In the genomic region with DNA sequence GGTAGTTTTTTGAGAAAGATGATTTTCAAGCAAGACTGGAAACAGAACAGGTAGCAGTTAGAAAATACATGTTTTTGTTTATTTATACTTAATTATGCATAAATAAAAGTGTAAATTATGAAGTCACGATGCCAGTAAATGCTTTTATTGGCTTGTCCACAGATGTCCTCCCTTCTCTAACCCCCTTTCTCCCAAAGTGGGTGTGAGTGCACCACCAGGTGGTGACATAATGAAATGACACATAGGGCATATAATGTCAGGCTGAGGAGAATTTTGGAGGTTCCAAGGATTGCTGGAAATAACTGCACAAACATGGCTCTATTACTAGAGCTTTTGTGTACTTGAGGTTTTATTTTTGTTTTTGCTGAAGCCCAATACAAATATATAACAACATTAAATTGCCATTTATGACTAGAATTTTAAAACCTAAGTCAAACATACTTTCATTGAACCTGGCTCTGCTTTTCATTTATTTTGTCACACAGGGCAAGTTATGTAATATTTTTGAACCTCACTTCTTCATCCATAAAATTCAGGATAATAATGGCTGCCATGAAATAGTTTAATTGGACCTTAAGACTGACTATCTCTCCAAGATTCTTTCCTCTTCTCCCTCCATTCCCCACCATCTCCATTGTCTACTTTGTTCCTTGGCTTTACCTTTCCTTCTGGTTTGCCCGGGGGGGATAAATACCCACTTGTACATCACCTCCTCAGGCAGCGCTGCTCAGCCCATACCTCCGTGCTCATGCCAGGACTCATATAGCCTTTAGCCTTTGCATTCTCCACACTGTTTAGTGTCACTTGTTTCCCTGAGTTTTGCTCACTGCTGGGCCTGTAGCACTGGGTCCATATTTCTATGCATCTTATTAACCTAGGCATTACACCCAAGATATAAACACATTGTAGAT, we compare ENCODE assay signal across 8 cellular contexts.
DNase-seq lines count a peak whose midpoint lies in the region; ATAC-seq and TF ChIP-seq lines count a peak whose summit lies in the region.

No MANE protein-coding gene starts in this region.

- TF ChIP-seq CTCF in AG04449 (IDR thresholded peaks at IDR 0.05; ENCODE audit: insufficient read depth, low read length, missing control alignments) (peak; percentile 47), colonic mucosa (IDR thresholded peaks at IDR 0.05) (peak; percentile 70), nephron (IDR thresholded peaks at IDR 0.05; ENCODE audit: unreplicated experiment in 3 of 3) (peak; percentile 33 to 62 (median 47))

- no peaks in the 10 kb centered on the region for H3K36me3 ChIP-seq in colonic mucosa
- H3K36me3 ChIP-seq in CD4-positive, alpha-beta memory T cell (ENCODE audit: insufficient read depth, low read length): no peaks in the 10 kb centered on the region

- H3K36me3 Mint-ChIP-seq in nephron (ENCODE audit: low read depth): no peaks in the 10 kb centered on the region
- H3K36me3 Mint-ChIP-seq in CD4-positive, alpha-beta memory T cell: no peaks in the 10 kb centered on the region

- H3K27me3 Mint-ChIP-seq in nephron (ENCODE audit: low read depth): peaks cover 4% of the 10 kb centered on the region
- peaks cover 2 to 3% of the 10 kb centered on the region in 2 donors for H3K27me3 Mint-ChIP-seq in CD4-positive, alpha-beta memory T cell

- H3K9ac ChIP-seq in colonic mucosa (ENCODE audit: low read depth in 2 of 2, low read length in 2 of 2): no peak overlapping the region

- H3K4me3 ChIP-seq in AG04449 (ENCODE audit: low read depth, low read length) (no peak overlapping the region), colonic mucosa (no peak overlapping the region)
- H3K4me3 ChIP-seq in CD4-positive, alpha-beta memory T cell (ENCODE audit: low read length in 2 of 2): no peak overlapping the region

- H3K9me3 ChIP-seq in colonic mucosa: no peaks in the 10 kb centered on the region
- no peaks in the 10 kb centered on the region for H3K9me3 ChIP-seq in CD4-positive, alpha-beta memory T cell (ENCODE audit: control insufficient read depth in 1 of 2, low read length in 2 of 2)

- no peak overlapping the region for H3K27ac ChIP-seq in colonic mucosa
- H3K27ac ChIP-seq in CD4-positive, alpha-beta memory T cell (ENCODE audit: low read depth, low read length): no peak overlapping the region

- no peak overlapping the region for H3K4me3 Mint-ChIP-seq in nephron
- H3K4me3 Mint-ChIP-seq in CD4-positive, alpha-beta memory T cell: no peak overlapping the region

- no peaks in the 10 kb centered on the region for H3K27me3 ChIP-seq in colonic mucosa
- H3K27me3 ChIP-seq in CD4-positive, alpha-beta memory T cell (ENCODE audit: insufficient read depth, low read length): no peaks in the 10 kb centered on the region

- peak overlapping the region; percentile 87 to 97 (median 92) for H3K27ac Mint-ChIP-seq in nephron
- H3K27ac Mint-ChIP-seq in CD4-positive, alpha-beta memory T cell: no peak overlapping the region

- intact Hi-C loops in colonic mucosa (cut with DNase I): loop anchor here (10.0 kb wide), 1 partner anchor 60 kb away; no protein-coding TSS in a partner anchor
- intact Hi-C loops in CD4-positive, alpha-beta memory T cell (cut with micrococcal nuclease): no loop called here

- no peak for DNase-seq in AG04449 (ENCODE audit: low read depth, low spot score)
- peak; percentile 35 for DNase-seq in GDM1 (lab: John Stamatoyannopoulos, UW)
- DNase-seq in NOMO-1 (lab: John Stamatoyannopoulos, UW; ENCODE audit: unreplicated experiment in 2 of 2): peak; percentile 14 to 36
- DNase-seq in colonic mucosa: peak; percentile 55
- no peak for DNase-seq in activated gamma-delta T cell treated with Interleukin-2 at 50 U/mL for 16 hours
- DNase-seq in CD4-positive, alpha-beta memory T cell: no peak

- peaks cover 21% of the 10 kb centered on the region for H3K4me1 Mint-ChIP-seq in nephron
- no peaks in the 10 kb centered on the region for H3K4me1 Mint-ChIP-seq in CD4-positive, alpha-beta memory T cell

- CTCF ChIA-PET in AG04449 (lab: Yijun Ruan, JAX): interaction anchor here (0.7 to 2.4 kb wide), 14 partner anchors 9 to 335 kb away, joined by 3 to 16 read pairs (median 6); no protein-coding TSS in a partner anchor
- CTCF ChIA-PET in CD4-positive, alpha-beta memory T cell (lab: Charles Lee; ENCODE audit: partially characterized antibody): no interaction called here

- H3K9me3 Mint-ChIP-seq in nephron: no peaks in the 10 kb centered on the region
- H3K9me3 Mint-ChIP-seq in CD4-positive, alpha-beta memory T cell: no peaks in the 10 kb centered on the region

- no peaks in the 10 kb centered on the region for H3K4me1 ChIP-seq in colonic mucosa
- no peaks in the 10 kb centered on the region for H3K4me1 ChIP-seq in CD4-positive, alpha-beta memory T cell (ENCODE audit: insufficient read depth, low read length)

- POLR2A ChIA-PET in AG04449 (lab: Yijun Ruan, JAX): no interaction called here
- POLR2A ChIA-PET in CD4-positive, alpha-beta memory T cell (lab: Charles Lee; ENCODE audit: partially characterized antibody): no interaction called here

- ATAC-seq in HG02678 (IDR thresholded peaks at IDR 0.05; ENCODE audit: unreplicated experiment): peak; percentile 89

Comparison
In these comparisons a context has a peak if more than half of its experiments do, and no peak if none do; other contexts are left out.
1. DNase-seq: peak in GDM1 (single experiment), NOMO-1 (2 of 2) and colonic mucosa (single experiment); none in AG04449 (single experiment), activated gamma-delta T cell treated with Interleukin-2 at 50 U/mL for 16 hours (single experiment) and CD4-positive, alpha-beta memory T cell (0 of 5).
2. H3K27ac Mint-ChIP-seq: peak in nephron (3 of 3); none in CD4-positive, alpha-beta memory T cell (0 of 7).
3. Peak in every context shown above with its lines, with median percentiles within 50 percentile points of each other: CTCF ChIP-seq.